Comparison of ENCODE assay signal across 9 cellular contexts in the genomic region with DNA sequence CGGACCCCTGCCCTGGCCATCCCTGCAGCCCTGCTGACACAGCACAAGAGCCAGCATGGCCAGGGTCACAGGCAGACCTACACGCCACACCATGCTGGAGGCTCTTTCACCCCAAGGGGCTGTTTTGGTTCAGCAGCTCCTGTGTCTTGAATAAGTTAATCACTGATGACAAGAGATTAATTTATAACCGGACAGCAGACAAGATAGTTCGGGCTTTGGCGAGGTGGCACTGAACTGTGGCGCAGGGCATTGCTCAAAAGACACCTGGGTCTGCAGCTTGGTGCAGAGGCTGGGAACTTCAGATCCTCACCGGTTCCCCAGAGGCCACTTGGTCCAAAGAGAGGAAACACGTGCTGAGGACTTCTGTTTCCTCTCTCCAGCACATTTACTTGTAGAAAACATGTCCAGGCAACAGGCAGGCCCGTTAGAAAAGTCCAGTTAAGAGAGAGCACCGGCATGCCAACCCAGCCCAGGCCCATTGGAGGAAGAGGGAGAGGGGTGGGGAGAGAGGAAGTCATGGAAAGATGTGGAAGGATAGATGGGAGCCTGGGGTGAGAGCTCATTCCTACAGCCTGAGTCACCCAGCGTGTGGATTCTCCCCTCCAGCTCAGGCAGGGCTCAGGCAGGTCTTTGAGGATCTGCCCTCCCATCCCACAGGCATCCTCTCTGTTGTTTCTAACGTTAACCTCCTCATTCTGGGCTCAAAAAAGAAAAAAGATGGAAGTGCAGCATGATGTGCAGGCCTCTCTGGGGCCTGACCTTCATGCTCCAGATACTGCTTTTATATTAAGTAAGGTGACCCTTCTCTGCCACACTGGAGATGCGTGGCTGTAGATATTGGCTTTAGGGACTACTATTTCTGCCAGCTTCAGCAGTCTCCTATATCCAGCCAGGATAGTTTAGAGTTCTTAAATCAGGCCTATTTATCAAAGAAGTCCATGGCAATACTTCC.
DNase-seq lines count a peak whose midpoint lies in the region; TF ChIP-seq lines count a peak whose summit lies in the region.
"Had no signal": no experiment of that assay in that cellular context is flagged by ENCODE, and none has a peak within 500 bp of the region (broad histone marks: within the 10 kb centered on the region; RNA-seq: fewer than 3 reads in every experiment).

No MANE protein-coding gene starts in this region.

- H2BK15ac ChIP-seq in mesendoderm (replicated peaks; ENCODE audit: low read depth): no peak overlapping the region

- no peak for TF ChIP-seq EP300 in stomach (IDR thresholded peaks at IDR 0.05)

- no CpG with 5 or more reads among the region's 13 CpGs for WGBS in mesendoderm (ENCODE audit: extremely low coverage, insufficient coverage, low lambda C conversion rate)
- WGBS in stomach, 5 donors: 68 to 76% (median 72%) methylated on average over 13 of the region's 13 CpGs

- H3K4me1 ChIP-seq in mesendoderm (ENCODE audit: control insufficient read depth, low read depth, low read length) (no peaks in the 10 kb centered on the region), stomach (peaks cover 0 to 5% (median 0%) of the 10 kb centered on the region in 4 donors)

- TF ChIP-seq CTCF in astrocyte of the spinal cord (IDR thresholded peaks at IDR 0.05; ENCODE audit: low read depth, low read length): no peak
- no peak for TF ChIP-seq CTCF in stomach (IDR thresholded peaks at IDR 0.05)

- no peak for TF ChIP-seq POLR2A in stomach (IDR thresholded peaks at IDR 0.05)

- H2AK5ac ChIP-seq in mesendoderm (ENCODE audit: low read length): no peak overlapping the region

- DNase-seq in ELF-1 (ENCODE audit: low read depth, low spot score) (peak; percentile 82), HS-27A (ENCODE audit: low read depth) (peak; percentile 51), astrocyte of the spinal cord (ENCODE audit: low read depth, low spot score) (peak; percentile 85), mesendoderm (peak; percentile 93), G401 (ENCODE audit: low spot score) (no peak), stomach (no peak), NCI-H524 treated with DMSO at 0.1 percent for 48 hours (lab: John Stamatoyannopoulos, UW) (no peak)
- DNase-seq in central memory CD4-positive, alpha-beta T cell: no peak
- DNase-seq: glutamatergic neuron had no signal

- H2BK5ac ChIP-seq in mesendoderm (ENCODE audit: low read length): no peak overlapping the region

- H3K4me3 ChIP-seq in astrocyte of the spinal cord (ENCODE audit: low read depth, low read length): no peak overlapping the region
- no peak overlapping the region for H3K4me3 ChIP-seq in mesendoderm (ENCODE audit: low read length)
- no peak overlapping the region for H3K4me3 ChIP-seq in stomach

- H3K56ac ChIP-seq in mesendoderm (ENCODE audit: low read length): no peak overlapping the region

- no peaks in the 10 kb centered on the region for H3K79me2 ChIP-seq in mesendoderm (ENCODE audit: control insufficient read depth, insufficient read depth, low read length)

- intact Hi-C loops in stomach (cut with DNase I; ENCODE audit: low total_unique reads): no loop called here

- H3K36me3 ChIP-seq in mesendoderm (ENCODE audit: control insufficient read depth, insufficient read depth, low read length) (no peaks in the 10 kb centered on the region), stomach (no peaks in the 10 kb centered on the region)

- no peak overlapping the region for H3K9ac ChIP-seq in mesendoderm (ENCODE audit: low read length)

- in situ Hi-C loops in astrocyte of the spinal cord (cut with HindIII; ENCODE audit: low sequenced_read_pairs) (no loop called here), G401 (cut with HindIII; ENCODE audit: low sequenced_read_pairs) (no loop called here)

- H3K27ac ChIP-seq in mesendoderm (ENCODE audit: low read depth, low read length): peak overlapping the region; percentile 9
- H3K27ac ChIP-seq in stomach: no peak overlapping the region

- H4K5ac ChIP-seq in mesendoderm (ENCODE audit: low read length): no peak overlapping the region

- H3K4ac ChIP-seq in mesendoderm (ENCODE audit: low read depth, low read length): no peak overlapping the region

- peak overlapping the region; percentile 56 for H3K18ac ChIP-seq in mesendoderm (ENCODE audit: low read length)

- H2BK120ac ChIP-seq in mesendoderm (ENCODE audit: low read depth, low read length): peak overlapping the region; percentile 52

- H3K23ac ChIP-seq in mesendoderm (ENCODE audit: low read length): no peak overlapping the region

- H3K27me3 ChIP-seq in mesendoderm (ENCODE audit: insufficient read depth, low read length, poor library complexity): no peaks in the 10 kb centered on the region
- H3K27me3 ChIP-seq in stomach: no peaks in the 10 kb centered on the region

- no peak overlapping the region for H3K4me2 ChIP-seq in mesendoderm (ENCODE audit: low read length)

- no peak overlapping the region for H4K8ac ChIP-seq in mesendoderm (ENCODE audit: low read depth, low read length)

- H3K79me1 ChIP-seq in mesendoderm (ENCODE audit: low read length): no peaks in the 10 kb centered on the region

- no peaks in the 10 kb centered on the region for H3K9me3 ChIP-seq in stomach

Comparison
In these comparisons a context has a peak if more than half of its experiments do, and no peak if none do; other contexts are left out.
1. DNase-seq: peak in ELF-1 (single experiment), HS-27A (single experiment), astrocyte of the spinal cord (single experiment) and mesendoderm (single experiment); none in G401 (single experiment), stomach (single experiment), NCI-H524 treated with DMSO at 0.1 percent for 48 hours (single experiment) and central memory CD4-positive, alpha-beta T cell (single experiment).